ENCODE assay signal across 19 cellular contexts in genomic region chr16:74503412-74503811, GRCh38.
"Had no signal": no experiment of that assay in that cellular context is flagged by ENCODE, and none has a peak within 500 bp of the region (broad histone marks: within the 10 kb centered on the region; RNA-seq: fewer than 3 reads in every experiment).

No MANE protein-coding gene starts in this region.

- H3K27ac Mint-ChIP-seq: activated T-helper 2 cell treated with anti-CD3 and anti-CD28 coated beads, Interferon-gamma antibody, Interleukin-2, Interleukin-4, amounts not matched to agents 10 μg/mL and 5 μg/mL and 100 μg/mL, durations not matched to agents 14 hours and 24 hours and 36 hours; T-helper 1 cell treated with Interleukin-12 subunit alpha and Interleukin-12 subunit beta and Interleukin-4 antibody, amounts not matched to agents 30 μg/mL and 1 μg/mL, for 36 hours had no signal

- H3K27ac ChIP-seq: adrenal gland, gastroesophageal sphincter, heart right ventricle, lower lobe of right lung, right atrium auricular region, vagina, VCaP had no signal

- H3K9me3 Mint-ChIP-seq: activated naive CD4-positive, alpha-beta T cell treated with anti-CD3 and anti-CD28 coated beads, Interleukin-2, amount 50 U/mL, for 72 hours; activated T-helper 2 cell treated with anti-CD3 and anti-CD28 coated beads, Interferon-gamma antibody, Interleukin-2, Interleukin-4, amounts not matched to agents 10 μg/mL and 5 μg/mL and 100 μg/mL, durations not matched to agents 14 hours and 24 hours and 36 hours; T-helper 1 cell treated with Interleukin-12 subunit alpha and Interleukin-12 subunit beta and Interleukin-4 antibody, amounts not matched to agents 30 μg/mL and 1 μg/mL, for 36 hours had no signal

- DNase-seq: activated CD4-positive, CD25-positive, alpha-beta regulatory T cell treated with anti-CD3 and anti-CD28 coated beads, Interleukin-2, amount 50 U/mL, for 72 hours; adrenal gland; cerebellar nuclear complex; cortex of kidney; effector CD4-positive, alpha-beta T cell; heart right ventricle; left cardiac atrium; lower lobe of right lung; occipital lobe; stimulated activated CD4-positive, alpha-beta T cell treated with anti-CD3 and anti-CD28 coated beads, Interleukin-12 subunit alpha, Interleukin-12 subunit beta, amount 100 ng/mL, for 4 hours; stimulated activated CD4-positive, alpha-beta T cell treated with anti-CD3 and anti-CD28 coated beads, Interleukin-1b, Interleukin-23, amount 100 ng/mL, for 48 hours; stimulated activated naive CD8-positive, alpha-beta T cell treated with anti-CD3 and anti-CD28 coated beads, Interleukin-15, Interleukin-2, amounts not matched to agents 100 U/mL and 50 U/mL, for 24 hours had no signal

- H3K4me3 Mint-ChIP-seq: T-helper 1 cell treated with Interleukin-12 subunit alpha and Interleukin-12 subunit beta and Interleukin-4 antibody, amounts not matched to agents 30 μg/mL and 1 μg/mL, for 36 hours had no signal
